ENCODE assay signal across 33 cellular contexts in the genomic region with DNA sequence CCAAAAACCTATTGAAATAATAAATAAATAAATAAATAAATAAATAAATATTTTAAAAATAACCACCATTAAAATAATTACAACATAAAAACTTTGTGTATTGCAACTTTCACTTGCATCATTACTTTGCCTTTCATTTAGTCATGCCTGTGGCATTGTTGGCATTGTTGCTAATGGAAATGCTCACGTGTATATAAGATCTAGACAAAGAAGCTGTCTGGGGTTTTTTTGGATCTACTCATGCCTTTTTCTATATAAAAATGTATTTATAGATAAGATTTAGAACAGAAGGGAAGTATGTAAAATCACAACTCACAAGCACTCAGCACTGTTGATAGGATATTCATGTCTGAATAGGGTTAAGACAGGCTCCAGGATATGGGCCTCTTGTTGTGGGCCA. TPM values are rescaled to one million over a fixed set of nuclear protein-coding genes. Genes with fewer than 3 reads are reported as not detected.
"Had no signal": no experiment of that assay in that cellular context is flagged by ENCODE, and none has a peak within 500 bp of the region (broad histone marks: within the 10 kb centered on the region; RNA-seq: fewer than 3 reads in every experiment).

No MANE protein-coding gene starts in this region.

- H3K4me3 ChIP-seq: left ventricle myocardium inferior, lung, neural progenitor cell, ovary, right atrium auricular region, right lobe of liver, smooth muscle cell, stomach, testis, thyroid gland, transverse colon, upper lobe of right lung had no signal

- H3K9ac ChIP-seq: neural progenitor cell had no signal

- H3K4me1 ChIP-seq: left ventricle myocardium inferior, right atrium auricular region, testis, transverse colon, upper lobe of right lung had no signal

- H2AFZ ChIP-seq: neural progenitor cell had no signal

- H3K4me2 ChIP-seq: neural progenitor cell, smooth muscle cell had no signal

- ATAC-seq: natural killer cell; right lobe of liver; stimulated activated naive B cell treated with anti-CD40 and anti-IgM and Interleukin-4, amounts not matched to agents 10 μg/mL and 1 μg/mL and 100 μg/mL, for 72 hours; stimulated activated naive CD8-positive, alpha-beta T cell treated with anti-CD3 and anti-CD28 coated beads, Interleukin-15, Interleukin-2, amounts not matched to agents 100 U/mL and 50 U/mL, for 24 hours; upper lobe of right lung had no signal

- H3K27me3 ChIP-seq: neural progenitor cell, neutrophil, ovary, right atrium auricular region, right lobe of liver, stomach, testis, thyroid gland, transverse colon, upper lobe of right lung had no signal

- H3K9me3 ChIP-seq: left ventricle myocardium inferior, neutrophil, ovary, right atrium auricular region, right lobe of liver, stomach, testis, thyroid gland, transverse colon, upper lobe of right lung had no signal

- DNase-seq: hypothalamus; immature natural killer cell; islet precursor cell; left ventricle myocardium inferior; mesendoderm; naive B cell; natural killer cell; nephron progenitor cell; occipital lobe; ovary; right lobe of liver; stimulated activated CD4-positive, alpha-beta T cell treated with anti-CD3 and anti-CD28 coated beads, Interleukin-1b, Interleukin-23, amount 100 ng/mL, for 48 hours; stimulated activated CD4-positive, alpha-beta T cell treated with anti-CD3 and anti-CD28 coated beads, Interleukin-2, amount 100 ng/mL, for 48 hours; stimulated activated naive B cell treated with anti-CD40 and anti-IgM and Interleukin-4, amounts not matched to agents 10 μg/mL and 1 μg/mL and 100 μg/mL, for 72 hours; stimulated activated naive CD8-positive, alpha-beta T cell treated with anti-CD3 and anti-CD28 coated beads, Interleukin-15, Interleukin-2, amounts not matched to agents 100 U/mL and 50 U/mL, for 24 hours; stomach; testis; thyroid gland; transverse colon; upper lobe of right lung had no signal

- H3K36me3 ChIP-seq: ovary, thyroid gland, transverse colon had no signal

- H3K27ac ChIP-seq: left ventricle myocardium inferior, neural progenitor cell, neutrophil, ovary, right atrium auricular region, right lobe of liver, stomach, testis, thyroid gland, transverse colon, upper lobe of right lung had no signal

RNA-seq across cellular contexts. Expression of a gene that starts 27.9 kb away (rescaled TPM):
- total RNA-seq: kidney epithelial cell, left ventricle myocardium inferior, lower leg skin, lung, mesothelial cell of epicardium, mononuclear cell, natural killer cell, occipital lobe, ovary, progenitor cell of endocrine pancreas, pulmonary artery endothelial cell, renal cortical epithelial cell, right atrium auricular region, right lobe of liver, skeletal muscle tissue, smooth muscle cell, stomach, transverse colon, upper lobe of right lung had no signal
- polyA plus RNA-seq: immature natural killer cell, lung, smooth muscle cell, stomach had no signal

RNA-seq across cellular contexts. Expression of a gene that starts 46.5 kb away (rescaled TPM):
- total RNA-seq: natural killer cell, pulmonary artery endothelial cell had no signal
- polyA plus RNA-seq: immature natural killer cell had no signal
